34 cellular contexts compared by ENCODE assay signal in the genomic region with DNA sequence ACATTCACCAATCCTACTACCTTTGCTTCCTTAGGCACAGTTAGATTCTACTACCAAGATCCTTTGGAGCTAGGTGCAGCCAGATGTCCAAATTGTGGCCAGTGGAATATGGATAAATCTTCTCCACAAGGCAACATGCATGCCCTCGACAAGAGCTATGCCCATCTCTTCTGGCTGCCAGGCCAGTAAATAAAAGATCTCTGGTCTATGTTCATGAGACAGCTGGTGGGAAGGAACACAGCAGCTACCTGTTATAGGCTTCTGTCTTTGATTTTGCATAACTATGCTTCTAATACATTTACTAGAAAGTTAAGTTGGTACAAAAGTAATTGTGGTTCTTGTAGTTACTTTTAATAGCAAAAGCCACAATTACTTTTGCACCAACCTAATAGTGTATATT.
"Had no signal": no experiment of that assay in that cellular context is flagged by ENCODE, and none has a peak within 500 bp of the region (broad histone marks: within the 10 kb centered on the region; RNA-seq: fewer than 3 reads in every experiment).

No MANE protein-coding gene starts in this region.

- H3K36me3 ChIP-seq: MG63 had no signal

- H3K9ac ChIP-seq: KMS-11 had no signal

- H3K27me3 ChIP-seq: MG63 had no signal

- H3K27ac ChIP-seq: KMS-11 had no signal

- H3K4me3 ChIP-seq: MG63 had no signal

- H3K9me3 ChIP-seq: MG63 had no signal

- H3K4me2 ChIP-seq: KMS-11 had no signal

- DNase-seq: Karpas-422, Kasumi-1, MG63, MM.1S, MV-4-11, NCI-H1048, NCI-H1092, NCI-H1092 treated with DMSO at 0.1 percent for 48 hours, NCI-H1105, NCI-H1105 treated with DMSO at 0.1 percent for 48 hours, NCI-H1417, NCI-H1417 treated with DMSO at 0.1 percent for 48 hours, NCI-H1436, NCI-H1436 treated with DMSO at 0.1 percent for 48 hours, NCI-H146, NCI-H1694, NCI-H1694 treated with DMSO at 0.1 percent for 48 hours, NCI-H187, NCI-H187 treated with DMSO at 0.1 percent for 48 hours, NCI-H1930, NCI-H2029, NCI-H2029 treated with DMSO at 0.1 percent for 48 hours, NCI-H2081, NCI-H2081 treated with DMSO at 0.1 percent for 48 hours, NCI-H2107, NCI-H2171, NCI-H2171 treated with DMSO at 0.1 percent for 48 hours, NCI-H2227 treated with DMSO at 0.1 percent for 48 hours, NCI-H226, NCI-H345, NCI-H446, NCI-H446 treated with DMSO at 0.1 percent for 48 hours, NCI-H510A had no signal
